ENCODE assay signal across 9 cellular contexts in the genomic region with DNA sequence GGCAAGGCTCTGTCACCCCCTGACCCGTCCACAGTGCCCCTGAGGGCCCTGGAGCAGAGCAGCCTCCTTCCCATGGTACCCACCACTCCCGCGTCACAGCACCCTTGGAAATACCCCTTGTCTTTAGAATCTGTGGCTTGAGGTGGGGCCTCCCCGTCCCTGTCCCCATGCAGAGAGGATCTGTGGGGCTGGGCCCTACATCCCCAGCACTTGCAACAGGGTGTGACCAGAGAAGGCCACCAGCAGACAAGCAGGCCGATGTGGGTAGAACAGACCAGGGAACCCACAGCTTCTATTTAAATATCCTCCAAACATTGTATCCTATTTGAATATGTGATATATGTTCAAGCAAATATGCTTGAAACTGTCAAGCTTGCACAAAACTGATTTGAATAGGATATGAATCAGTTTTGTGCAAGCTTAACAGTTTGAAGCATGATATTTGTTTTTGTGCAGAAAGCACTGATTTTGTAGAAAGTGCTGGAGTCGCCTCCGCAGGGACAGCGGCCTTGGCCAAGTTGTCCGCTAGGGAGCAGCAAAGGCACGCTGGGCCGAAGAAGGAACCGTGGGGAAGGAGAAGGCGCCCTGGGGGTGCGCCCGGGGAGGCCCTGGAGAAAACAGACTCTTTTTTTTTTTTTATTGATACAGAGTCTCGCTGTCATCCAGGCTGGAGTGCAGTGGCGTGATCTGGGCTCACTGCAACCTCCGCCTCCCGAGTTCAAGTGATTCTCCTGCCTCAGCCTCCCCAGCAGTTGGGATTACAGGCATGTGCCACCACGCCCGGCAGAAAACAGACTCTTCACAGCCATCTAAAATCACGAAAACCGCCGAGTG. TPM values are rescaled to one million over a fixed set of nuclear protein-coding genes. Genes with fewer than 3 reads are reported as not detected.
DNase-seq lines count a peak whose midpoint lies in the region; ATAC-seq and TF ChIP-seq lines count a peak whose summit lies in the region.
"Had no signal": no experiment of that assay in that cellular context is flagged by ENCODE, and none has a peak within 500 bp of the region (broad histone marks: within the 10 kb centered on the region; RNA-seq: fewer than 3 reads in every experiment).

No MANE protein-coding gene starts in this region.

- peak in 1 of 2 donors; percentile 53 for ATAC-seq in upper lobe of left lung (ENCODE audit: low FRiP score in 2 of 2)

- H3K4me3 ChIP-seq in H7 (ENCODE audit: insufficient read depth, low read depth, low read length) (no peak overlapping the region), choroid plexus epithelial cell (ENCODE audit: low read depth, low read length) (no peak overlapping the region), upper lobe of left lung (no peak overlapping the region)

- TF ChIP-seq POLR2A in upper lobe of left lung (IDR thresholded peaks at IDR 0.05), result no peak

- peak; percentile 88 for TF ChIP-seq CTCF in choroid plexus epithelial cell (conservative IDR thresholded peaks at IDR 0.05; ENCODE audit: low read depth, low read length)
- TF ChIP-seq CTCF in mesothelial cell of epicardium (IDR thresholded peaks at IDR 0.05; ENCODE audit: unreplicated experiment), result peak; percentile 71
- peak; percentile 13 to 67 (median 54) for TF ChIP-seq CTCF in upper lobe of left lung (IDR thresholded peaks at IDR 0.05)

- DNase-seq in NCI-H2227 (lab: John Stamatoyannopoulos, UW; ENCODE audit: unreplicated experiment), result peak; percentile 37
- DNase-seq in NCI-H2227 treated with DMSO at 0.1 percent for 48 hours (lab: John Stamatoyannopoulos, UW), result no peak
- peak; percentile 92 for DNase-seq in H7
- DNase-seq in RPMI7951 (ENCODE audit: low read depth), result peak; percentile 17
- peak; percentile 63 for DNase-seq in choroid plexus epithelial cell (ENCODE audit: low read depth)
- peak in 1 of 2 experiments; percentile 77 for DNase-seq in mesothelial cell of epicardium (ENCODE audit: low spot score in 2 of 2, unreplicated experiment in 2 of 2)
- DNase-seq in upper lobe of left lung, result peak in 1 of 2 donors; percentile 73
- DNase-seq in GM19240 (ENCODE audit: insufficient read length, low spot score), result no peak

- no peaks in the 10 kb centered on the region for H3K9me3 ChIP-seq in upper lobe of left lung

- H3K4me1 ChIP-seq in upper lobe of left lung, result peaks cover 6 to 18% (median 13%) of the 10 kb centered on the region in 4 donors

- no peaks in the 10 kb centered on the region for H3K36me3 Mint-ChIP-seq in mesothelial cell of epicardium
- H3K36me3 Mint-ChIP-seq: activated naive CD4-positive, alpha-beta T cell treated with anti-CD3 and anti-CD28 coated beads, Interleukin-2, amount 50 U/mL, for 24 hours had no signal

- H3K36me3 ChIP-seq in H7 (replicated peaks; ENCODE audit: control insufficient read depth, insufficient read depth, low read length), result no peaks in the 10 kb centered on the region
- H3K36me3 ChIP-seq in upper lobe of left lung, result no peaks in the 10 kb centered on the region

- no peaks in the 10 kb centered on the region for H3K9me3 Mint-ChIP-seq in mesothelial cell of epicardium
- H3K9me3 Mint-ChIP-seq: activated naive CD4-positive, alpha-beta T cell treated with anti-CD3 and anti-CD28 coated beads, Interleukin-2, amount 50 U/mL, for 24 hours had no signal

- H3K4me1 Mint-ChIP-seq in mesothelial cell of epicardium, result peaks cover 7% of the 10 kb centered on the region

- no peak overlapping the region for H3K27ac Mint-ChIP-seq in mesothelial cell of epicardium
- H3K27ac Mint-ChIP-seq: activated naive CD4-positive, alpha-beta T cell treated with anti-CD3 and anti-CD28 coated beads, Interleukin-2, amount 50 U/mL, for 24 hours had no signal

- no peak for TF ChIP-seq EP300 in upper lobe of left lung (IDR thresholded peaks at IDR 0.05)

- 60% methylated on average over 22 to 24 of the region's 24 CpGs for WGBS in upper lobe of left lung, 2 donors

- no peak overlapping the region for H3K4me3 Mint-ChIP-seq in mesothelial cell of epicardium
- H3K4me3 Mint-ChIP-seq: activated naive CD4-positive, alpha-beta T cell treated with anti-CD3 and anti-CD28 coated beads, Interleukin-2, amount 50 U/mL, for 24 hours had no signal

- peaks cover 8% of the 10 kb centered on the region for H3K27me3 Mint-ChIP-seq in mesothelial cell of epicardium (ENCODE audit: low read depth)

- H3K27ac ChIP-seq in upper lobe of left lung, result no peak overlapping the region

- no peaks in the 10 kb centered on the region; the same call in 1 of the 2 replicates for H3K27me3 ChIP-seq in H7 (ENCODE audit: control insufficient read depth, insufficient read depth, low read length)
- H3K27me3 ChIP-seq in upper lobe of left lung, result peaks cover 0 to 18% (median 9%) of the 10 kb centered on the region in 4 donors

RNA-seq across cellular contexts. Expression of a gene that starts 2.2 kb away (rescaled TPM):
- total RNA-seq in H7 (2014; rRNA removed; shearing (Covaris generic)), result 0.59 and 0.70 TPM in 2 replicates
- total RNA-seq in RPMI7951 (2014; rRNA removed; shearing (Covaris generic)), result not detected in 2 replicates
- total RNA-seq in mesothelial cell of epicardium (3.1 to 4.1 TPM (median 3.2 TPM) in 3 replicates), upper lobe of left lung (10 to 100 TPM in 2 of 6 donors, 1 to 10 TPM in 3, under 1 TPM in 1; 0.60 to 28.3 (median 8.0) TPM)

Comparison
In these comparisons a context has a peak if more than half of its experiments do, and no peak if none do; other contexts are left out.
1. DNase-seq: peak in NCI-H2227 (single experiment), H7 (single experiment), RPMI7951 (single experiment) and choroid plexus epithelial cell (single experiment); none in NCI-H2227 treated with DMSO at 0.1 percent for 48 hours (single experiment) and GM19240 (single experiment).
2. Peak in every context shown above with its lines, with median percentiles within 50 percentile points of each other: CTCF ChIP-seq.